8 cellular contexts compared by ENCODE assay signal in the genomic region with DNA sequence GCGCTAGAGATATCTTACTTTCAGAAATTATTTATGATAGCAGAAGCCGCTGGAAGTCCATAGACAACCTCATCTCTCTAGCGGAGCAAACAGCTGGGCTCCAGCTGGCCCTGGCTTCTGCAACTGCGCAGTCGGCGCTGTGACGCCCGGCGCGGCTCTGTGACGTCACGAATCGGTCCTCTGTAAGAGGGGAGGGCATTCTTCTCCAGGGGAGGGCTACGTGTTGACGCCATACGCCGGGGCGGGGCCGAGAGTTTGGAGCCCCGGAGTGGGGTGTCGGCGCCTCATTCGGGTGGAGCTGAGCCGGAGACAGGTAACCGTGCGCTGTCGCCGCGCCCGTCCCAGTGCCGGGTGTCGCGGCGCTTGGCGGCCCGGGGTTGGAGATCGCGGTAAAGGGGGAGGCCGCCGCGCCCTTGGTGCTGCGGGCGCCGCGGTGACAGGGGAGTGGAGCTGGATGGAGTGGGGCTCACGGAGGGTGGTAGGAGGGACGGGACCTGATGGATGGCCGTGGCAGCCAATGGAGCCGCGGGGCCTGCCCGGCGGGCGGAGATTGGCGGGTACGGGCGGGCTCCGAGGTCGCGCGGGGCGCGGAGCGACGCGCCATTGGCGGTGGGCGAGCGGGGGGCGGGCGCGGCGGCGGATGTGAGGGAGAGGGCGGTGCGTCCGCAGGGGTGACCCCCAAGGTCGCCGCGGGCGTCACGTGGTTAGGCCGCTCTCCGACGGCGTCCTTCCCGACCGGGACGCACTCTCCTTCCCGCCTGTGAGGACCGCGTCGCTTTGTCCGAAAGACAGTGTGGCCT. TPM values are rescaled to one million over a fixed set of nuclear protein-coding genes. Genes with fewer than 3 reads are reported as not detected.
A peak's percentile ranks its signal among the peaks of the same experiment; 100 is the strongest.
DNase-seq lines count a peak whose midpoint lies in the region; ATAC-seq lines count a peak whose summit lies in the region.

A gene (plus strand): TSS at position 287 of the 800 bp plus-strand sequence. CDS start 17,717 bp downstream, outside the sequence.

- H3K27me3 Mint-ChIP-seq in CD8-positive, alpha-beta memory T cell = peaks cover 0 to 5% of the 10 kb centered on the region in 2 donors

- H3K36me3 Mint-ChIP-seq in CD8-positive, alpha-beta memory T cell = peaks cover 0 to 19% (median 3%) of the 10 kb centered on the region in 3 donors

- H3K27me3 ChIP-seq in CD8-positive, alpha-beta memory T cell (ENCODE audit: insufficient read depth, low read length, poor library complexity, severe bottlenecking) = no peaks in the 10 kb centered on the region

- peak; percentile 84 for ATAC-seq in GM19468 (IDR thresholded peaks at IDR 0.05; ENCODE audit: extremely low read depth, unreplicated experiment)

- no peaks in the 10 kb centered on the region for H3K36me3 ChIP-seq in CD8-positive, alpha-beta memory T cell (ENCODE audit: insufficient read depth, low read length)

- H3K4me3 ChIP-seq in CD8-positive, alpha-beta memory T cell (ENCODE audit: low read length) = peak within 1 kb of the TSS; percentile 75

- peak within 1 kb of the TSS; percentile 97 to 100 (median 99) for H3K27ac Mint-ChIP-seq in CD8-positive, alpha-beta memory T cell

- peak within 1 kb of the TSS; percentile 97 for H3K27ac ChIP-seq in CD8-positive, alpha-beta memory T cell (ENCODE audit: low read depth, low read length)

- H3K4me1 Mint-ChIP-seq in CD8-positive, alpha-beta memory T cell = peaks cover 38 to 56% (median 45%) of the 10 kb centered on the region in 3 donors

- peaks cover 23% of the 10 kb centered on the region for H3K4me1 ChIP-seq in CD8-positive, alpha-beta memory T cell (ENCODE audit: insufficient read depth, low read length)

- H3K4me3 Mint-ChIP-seq in CD8-positive, alpha-beta memory T cell = peak within 1 kb of the TSS; percentile 93 to 99 (median 97)

- CTCF ChIA-PET in CD8-positive, alpha-beta memory T cell (lab: Charles Lee) = interaction anchor here (0.6 to 4.0 kb wide), 14 partner anchors 15 to 241 kb away, joined by 3 to 26 read pairs (median 4); a partner anchor contains a TSS

- H3K9me3 Mint-ChIP-seq in CD8-positive, alpha-beta memory T cell = no peaks in the 10 kb centered on the region

- no peaks in the 10 kb centered on the region for H3K9me3 ChIP-seq in CD8-positive, alpha-beta memory T cell (ENCODE audit: low read length)

- peak; percentile 98 to 100 (median 99) for DNase-seq in CD8-positive, alpha-beta memory T cell
- peak; percentile 99 for DNase-seq in HS-5 (ENCODE audit: low read depth)
- peak; percentile 94 for DNase-seq in NK-92 treated with Interleukin-12 subunit alpha and Interleukin-12 subunit beta, amount 100 ng/mL, for 24 hours (lab: John Stamatoyannopoulos, UW)
- peak; percentile 100 for DNase-seq in activated CD8-positive, alpha-beta memory T cell treated with anti-CD3 and anti-CD28 coated beads for 24 hours
- peak; percentile 97 for DNase-seq in effector CD8-positive, alpha-beta T cell (lab: John Stamatoyannopoulos, UW)
- DNase-seq in lung microvascular endothelial cell (ENCODE audit: low read depth in 2 of 2) = peak; percentile 99
- peak; percentile 99 to 100 (median 99) for DNase-seq in stimulated activated CD4-positive, alpha-beta T cell treated with anti-CD3 and anti-CD28 coated beads, TNF-alpha, amount 100 ng/mL, for 48 hours (ENCODE audit: low read depth in 3 of 3)

- POLR2A ChIA-PET in CD8-positive, alpha-beta memory T cell (lab: Charles Lee) = interaction anchor here (0.5 to 4.3 kb wide), 23 partner anchors 11 to 421 kb away, joined by 3 to 126 read pairs (median 4); a partner anchor contains a TSS

RNA-seq across cellular contexts. Expression of the gene that starts here (rescaled TPM):
- 10 to 100 TPM; 92.8 to 93.8 TPM for total RNA-seq in CD8-positive, alpha-beta memory T cell
- 58.3 TPM for polyA plus RNA-seq in CD8-positive, alpha-beta memory T cell
- total RNA-seq in lung microvascular endothelial cell = 28.1 and 39.9 TPM in 2 replicates

Comparison
In these comparisons a context has a peak if more than half of its experiments do, and no peak if none do; other contexts are left out.
1. Peak in every context shown above with its lines: DNase-seq, ATAC-seq, H3K4me3 ChIP-seq and H3K27ac ChIP-seq.